ENCODE assay signal across 19 cellular contexts in the genomic region with DNA sequence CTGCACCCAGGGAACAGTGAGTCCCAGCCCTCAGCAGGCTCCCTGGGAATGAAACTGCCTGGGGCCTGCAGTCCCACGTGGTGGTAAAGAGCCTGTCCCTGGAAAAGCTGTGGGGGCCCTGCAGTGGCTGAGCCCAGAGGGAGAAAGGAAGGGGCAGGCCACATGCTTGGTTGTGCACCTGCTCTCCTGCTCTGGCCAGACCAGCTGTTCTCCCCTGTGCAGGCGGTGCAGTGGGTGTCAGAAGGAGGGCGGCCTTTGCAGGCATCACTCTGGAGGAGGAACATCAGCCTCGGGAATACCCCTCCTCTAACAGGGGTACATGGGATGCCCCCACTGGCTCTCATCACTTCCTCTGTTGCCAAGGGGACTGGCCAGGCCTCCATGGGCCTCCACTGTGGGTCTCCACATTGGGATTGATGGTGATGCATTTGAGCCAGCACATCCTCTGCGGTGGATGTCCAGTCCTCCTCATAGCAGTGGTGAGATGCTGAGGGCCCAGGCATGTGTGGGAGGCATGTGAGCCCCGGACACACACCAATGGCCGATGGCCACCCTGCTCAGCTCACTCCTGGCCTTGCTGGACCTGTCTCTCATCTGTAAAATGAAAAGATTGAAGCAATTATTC.
A peak's percentile ranks its signal among the peaks of the same experiment; 100 is the strongest.
DNase-seq lines count a peak whose midpoint lies in the region; ATAC-seq lines count a peak whose summit lies in the region.
"Had no signal": no experiment of that assay in that cellular context is flagged by ENCODE, and none has a peak within 500 bp of the region (broad histone marks: within the 10 kb centered on the region; RNA-seq: fewer than 3 reads in every experiment).

No MANE protein-coding gene starts in this region.

- H3K9me3 Mint-ChIP-seq in activated T-cell treated with anti-CD3 and anti-CD28 coated beads, Interleukin-2, amount 50 U/mL, for 24 hours = no peaks in the 10 kb centered on the region

- no peaks in the 10 kb centered on the region for H3K36me3 Mint-ChIP-seq in activated T-cell treated with anti-CD3 and anti-CD28 coated beads, Interleukin-2, amount 50 U/mL, for 24 hours (ENCODE audit: low read depth)
- H3K36me3 Mint-ChIP-seq: CD4-positive, CD25-positive, alpha-beta regulatory T cell had no signal

- no peak overlapping the region for H3K4me3 Mint-ChIP-seq in activated T-cell treated with anti-CD3 and anti-CD28 coated beads, Interleukin-2, amount 50 U/mL, for 24 hours
- H3K4me3 Mint-ChIP-seq: B cell; CD4-positive, CD25-positive, alpha-beta regulatory T cell had no signal

- H3K4me1 Mint-ChIP-seq in activated T-cell treated with anti-CD3 and anti-CD28 coated beads, Interleukin-2, amount 50 U/mL, for 24 hours (ENCODE audit: low read depth) = no peaks in the 10 kb centered on the region
- H3K4me1 Mint-ChIP-seq: B cell; CD4-positive, CD25-positive, alpha-beta regulatory T cell had no signal

- peaks cover 57% of the 10 kb centered on the region for H3K27me3 Mint-ChIP-seq in activated T-cell treated with anti-CD3 and anti-CD28 coated beads, Interleukin-2, amount 50 U/mL, for 24 hours

- peak; percentile 47 for DNase-seq in NCI-H2171 treated with DMSO at 0.1 percent for 48 hours (lab: John Stamatoyannopoulos, UW)
- no peak for DNase-seq in NCI-H2171 (lab: John Stamatoyannopoulos, UW)
- DNase-seq in NCI-H146 treated with DMSO at 0.1 percent for 48 hours (lab: John Stamatoyannopoulos, UW; ENCODE audit: unreplicated experiment) = peak; percentile 63
- peak; percentile 75 for DNase-seq in NCI-H69 (lab: John Stamatoyannopoulos, UW)
- DNase-seq in mesenteric fat pad (ENCODE audit: low spot score) = peak; percentile 76
- no peak for DNase-seq in activated T-cell treated with anti-CD3 and anti-CD28 coated beads, Interleukin-2, amount 50 U/mL, for 24 hours
- DNase-seq: CD4-positive, CD25-positive, alpha-beta regulatory T cell; DMS153; GF-D8; GOT3; KBM-7; NCI-H1105; NCI-H1694 treated with DMSO at 0.1 percent for 48 hours; NCI-H526; SIG-M5 had no signal

- no peak for ATAC-seq in HG03342 (IDR thresholded peaks at IDR 0.05; ENCODE audit: unreplicated experiment)
- no peak for ATAC-seq in HG03108 (IDR thresholded peaks at IDR 0.05; ENCODE audit: unreplicated experiment)
- ATAC-seq: HepG2 had no signal

- no peak overlapping the region for H3K27ac Mint-ChIP-seq in activated T-cell treated with anti-CD3 and anti-CD28 coated beads, Interleukin-2, amount 50 U/mL, for 24 hours
- H3K27ac Mint-ChIP-seq: B cell; CD4-positive, CD25-positive, alpha-beta regulatory T cell had no signal

Comparison
In these comparisons a context has a peak if more than half of its experiments do, and no peak if none do; other contexts are left out.
1. DNase-seq: peak in NCI-H2171 treated with DMSO at 0.1 percent for 48 hours (single experiment), NCI-H146 treated with DMSO at 0.1 percent for 48 hours (single experiment), NCI-H69 (single experiment) and mesenteric fat pad (single experiment); none in NCI-H2171 (single experiment) and activated T-cell treated with anti-CD3 and anti-CD28 coated beads, Interleukin-2, amount 50 U/mL, for 24 hours (single experiment).